ENCODE assay signal across 8 cellular contexts in the genomic region with DNA sequence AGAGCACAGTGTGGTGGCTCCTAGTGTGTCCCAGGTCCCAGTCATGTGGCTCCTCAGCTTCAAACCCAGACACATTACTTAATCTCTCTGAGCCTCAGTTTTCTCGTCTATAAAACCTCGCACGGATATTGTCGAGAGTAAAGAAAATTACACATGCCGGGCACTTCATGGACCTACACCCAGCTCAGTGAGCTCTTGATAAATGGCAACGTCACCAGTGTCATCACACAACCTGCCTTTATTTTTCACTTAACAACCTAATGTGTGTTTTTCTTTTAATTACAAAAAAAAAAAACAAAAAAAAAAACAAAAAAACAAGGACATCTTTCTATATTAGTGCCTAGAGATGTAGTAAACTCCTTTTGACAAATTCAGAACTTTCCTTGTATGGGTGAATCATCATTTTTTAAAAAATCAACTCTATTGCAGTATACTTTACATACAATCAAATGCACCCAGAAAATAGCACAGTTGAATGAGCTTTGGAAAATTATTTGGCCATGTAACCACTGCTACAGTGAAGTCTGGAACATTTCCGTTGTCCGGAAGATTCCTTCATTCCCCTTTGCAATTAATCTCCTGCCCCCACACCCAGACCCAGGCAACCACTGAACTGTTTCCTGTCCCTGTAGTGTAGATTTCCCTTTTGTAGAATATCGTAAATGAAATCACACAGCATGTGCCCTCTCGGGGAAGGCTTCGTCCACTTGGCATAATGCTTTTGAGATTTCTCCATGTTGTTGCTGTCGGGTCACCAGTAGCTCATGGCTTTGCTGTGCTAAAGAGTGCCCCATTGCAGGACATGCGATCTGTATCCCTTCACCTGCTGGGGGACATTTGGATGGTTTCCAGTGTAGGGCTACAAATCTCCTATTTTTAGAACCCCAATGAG.
DNase-seq lines count a peak whose midpoint lies in the region; ATAC-seq and TF ChIP-seq lines count a peak whose summit lies in the region.

No MANE protein-coding gene starts in this region.

- peak overlapping the region; percentile 38 for H2AFZ ChIP-seq in hepatocyte

- 76% methylated on average over 13 of the region's 13 CpGs for WGBS in hepatocyte (ENCODE audit: low lambda C conversion rate, missing lambda C conversion rate)

- no peak overlapping the region for H3K4me3 Mint-ChIP-seq in activated T-helper 1 cell treated with anti-CD3 and anti-CD28 coated beads, Interleukin-12 subunit alpha, Interleukin-12 subunit beta, Interleukin-2, Interleukin-4 antibody, amounts not matched to agents 30 ng/mL and 10 ng/mL and 1 ng/mL, durations not matched to agents 14 hours and 24 hours and 36 hours

- H3K4me3 ChIP-seq in HEK293 (ENCODE audit: low read depth, low read length), result no peak overlapping the region
- no peak overlapping the region for H3K4me3 ChIP-seq in hepatocyte
- no peak overlapping the region for H3K4me3 ChIP-seq in gastrocnemius medialis

- no peaks in the 10 kb centered on the region for H3K36me3 Mint-ChIP-seq in activated T-helper 1 cell treated with anti-CD3 and anti-CD28 coated beads, Interleukin-12 subunit alpha, Interleukin-12 subunit beta, Interleukin-2, Interleukin-4 antibody, amounts not matched to agents 30 ng/mL and 10 ng/mL and 1 ng/mL, durations not matched to agents 14 hours and 24 hours and 36 hours (ENCODE audit: low read depth)

- no peak overlapping the region for H3K27ac ChIP-seq in HEK293 (ENCODE audit: extremely low read depth, low read depth, low read length)
- peak overlapping the region; percentile 22 for H3K27ac ChIP-seq in hepatocyte
- peak overlapping the region; percentile 18 to 45 (median 28) for H3K27ac ChIP-seq in gastrocnemius medialis

- H3K4me1 Mint-ChIP-seq in activated T-helper 1 cell treated with anti-CD3 and anti-CD28 coated beads, Interleukin-12 subunit alpha, Interleukin-12 subunit beta, Interleukin-2, Interleukin-4 antibody, amounts not matched to agents 30 ng/mL and 10 ng/mL and 1 ng/mL, durations not matched to agents 14 hours and 24 hours and 36 hours (ENCODE audit: low read depth), result peaks cover 10% of the 10 kb centered on the region

- no peaks in the 10 kb centered on the region for H3K9me2 ChIP-seq in hepatocyte (replicated peaks; ENCODE audit: insufficient read depth)

- intact Hi-C loops in gastrocnemius medialis (cut with DNase I; ENCODE audit: low total_unique reads), result no loop called here
- intact Hi-C loops in activated T-helper 1 cell treated with anti-CD3 and anti-CD28 coated beads, Interleukin-12 subunit alpha, Interleukin-12 subunit beta, Interleukin-2, Interleukin-4 antibody, amounts not matched to agents 30 ng/mL and 10 ng/mL and 1 ng/mL, durations not matched to agents 14 hours and 24 hours and 36 hours (cut with micrococcal nuclease), result no loop called here

- H3K27me3 Mint-ChIP-seq in activated T-helper 1 cell treated with anti-CD3 and anti-CD28 coated beads, Interleukin-12 subunit alpha, Interleukin-12 subunit beta, Interleukin-2, Interleukin-4 antibody, amounts not matched to agents 30 ng/mL and 10 ng/mL and 1 ng/mL, durations not matched to agents 14 hours and 24 hours and 36 hours (ENCODE audit: insufficient read depth), result peaks cover 1% of the 10 kb centered on the region

- H3K27me3 ChIP-seq in hepatocyte (no peaks in the 10 kb centered on the region), gastrocnemius medialis (no peaks in the 10 kb centered on the region)

- H3K9me3 ChIP-seq in HEK293 (ENCODE audit: control insufficient read depth, insufficient read depth, low read depth, low read length), result no peaks in the 10 kb centered on the region
- H3K9me3 ChIP-seq in hepatocyte (ENCODE audit: low read depth), result no peaks in the 10 kb centered on the region
- no peaks in the 10 kb centered on the region for H3K9me3 ChIP-seq in gastrocnemius medialis

- H3K27ac Mint-ChIP-seq in activated T-helper 1 cell treated with anti-CD3 and anti-CD28 coated beads, Interleukin-12 subunit alpha, Interleukin-12 subunit beta, Interleukin-2, Interleukin-4 antibody, amounts not matched to agents 30 ng/mL and 10 ng/mL and 1 ng/mL, durations not matched to agents 14 hours and 24 hours and 36 hours, result no peak overlapping the region

- POLR2A ChIA-PET in HEK293 (lab: Yijun Ruan, JAX), result no interaction called here

- DNase-seq in UCSD-AML1 (lab: John Stamatoyannopoulos, UW; ENCODE audit: unreplicated experiment), result peak; percentile 55
- DNase-seq in hepatocyte (ENCODE audit: low spot score), result no peak
- DNase-seq in gastrocnemius medialis, result no peak
- no peak for DNase-seq in MV-4-11 (lab: John Stamatoyannopoulos, UW)
- no peak for DNase-seq in activated T-helper 1 cell treated with anti-CD3 and anti-CD28 coated beads, Interleukin-12 subunit alpha, Interleukin-12 subunit beta, Interleukin-2, Interleukin-4 antibody, amounts not matched to agents 30 ng/mL and 10 ng/mL and 1 ng/mL, durations not matched to agents 14 hours and 24 hours and 36 hours (ENCODE audit: low spot score)

- H3K4me1 ChIP-seq in HEK293 (ENCODE audit: control insufficient read depth, insufficient read depth, low read length), result no peaks in the 10 kb centered on the region
- H3K4me1 ChIP-seq in hepatocyte (ENCODE audit: insufficient read depth), result peaks cover 16% of the 10 kb centered on the region
- H3K4me1 ChIP-seq in gastrocnemius medialis, result peaks cover 7 to 14% of the 10 kb centered on the region in 2 donors

- H3K9me3 Mint-ChIP-seq in activated T-helper 1 cell treated with anti-CD3 and anti-CD28 coated beads, Interleukin-12 subunit alpha, Interleukin-12 subunit beta, Interleukin-2, Interleukin-4 antibody, amounts not matched to agents 30 ng/mL and 10 ng/mL and 1 ng/mL, durations not matched to agents 14 hours and 24 hours and 36 hours, result no peaks in the 10 kb centered on the region

- TF ChIP-seq CTCF in HEK293 (tag by site-specific recombination; IDR thresholded peaks at IDR 0.05), result no peak
- no peak for TF ChIP-seq CTCF in hepatocyte (IDR thresholded peaks at IDR 0.05; ENCODE audit: poor library complexity)
- TF ChIP-seq CTCF in gastrocnemius medialis (IDR thresholded peaks at IDR 0.05 in 4 of 5, conservative IDR thresholded peaks at IDR 0.05 in 1 of 5), result no peak

- in situ Hi-C loops in gastrocnemius medialis (cut with MboI; ENCODE audit: low sequenced_read_pairs in 4 of 4), result loop anchor here in 3 of 4 donors (5.0 to 10.0 kb wide), 2 partner anchors 150 to 158 kb away; no protein-coding TSS in a partner anchor

- no peaks in the 10 kb centered on the region for H3K79me2 ChIP-seq in hepatocyte

- ATAC-seq in gastrocnemius medialis (peak; percentile 20 to 30), HG03025 (IDR thresholded peaks at IDR 0.05; ENCODE audit: low FRiP score, unreplicated experiment) (no peak), HG03521 (IDR thresholded peaks at IDR 0.05; ENCODE audit: unreplicated experiment) (no peak)

- H3K36me3 ChIP-seq in HEK293 (ENCODE audit: control insufficient read depth in 2 of 2, insufficient read depth in 1 of 2, low read length in 2 of 2), result no peaks in the 10 kb centered on the region
- H3K36me3 ChIP-seq in hepatocyte (replicated peaks; ENCODE audit: insufficient read depth, low read depth), result no peaks in the 10 kb centered on the region
- no peaks in the 10 kb centered on the region for H3K36me3 ChIP-seq in gastrocnemius medialis

- H4K20me1 ChIP-seq in hepatocyte (ENCODE audit: insufficient read depth, poor library complexity, severe bottlenecking), result no peaks in the 10 kb centered on the region

- no peak for TF ChIP-seq POLR2A in gastrocnemius medialis (IDR thresholded peaks at IDR 0.05)

- H3K4me2 ChIP-seq in hepatocyte, result peak overlapping the region; percentile 60

- CTCF ChIA-PET in HEK293 (lab: Yijun Ruan, JAX), result interaction anchor here (0.6 to 0.7 kb wide), 5 partner anchors 29 to 617 kb away, joined by 3 to 5 read pairs (median 3); no protein-coding TSS in a partner anchor

TF ChIP-seq in HEK293, 187 proteins besides CTCF, POLR2A, EP300 and RAD21:
- TF ChIP-seq ZNF629 (tag by site-specific recombination; IDR thresholded peaks at IDR 0.05), result 0 out of 2 replicates have a peak, but pooled peaks have one; percentile 16
- peak; percentile 80; the same call in 1 of the 2 replicates for TF ChIP-seq ZNF362 (tag by site-specific recombination; IDR thresholded peaks at IDR 0.05)
- TF ChIP-seq ZNF621 (tag by site-specific recombination; IDR thresholded peaks at IDR 0.05), result no peak
- no peak for TF ChIP-seq ZBTB7A (tag by site-specific recombination; IDR thresholded peaks at IDR 0.05; ENCODE audit: low read depth)
- TF ChIP-seq ZNF335 (tag by site-specific recombination; conservative IDR thresholded peaks at IDR 0.05), result peak; percentile 27
- TF ChIP-seq ZNF10 (tag by site-specific recombination; IDR thresholded peaks at IDR 0.05), result peak; percentile 87

Comparison
In these comparisons a context has a peak if more than half of its experiments do, and no peak if none do; other contexts are left out.
1. ATAC-seq: peak in gastrocnemius medialis (2 of 2); none in HG03025 (single experiment) and HG03521 (single experiment).